ENCODE assay signal across 9 cellular contexts in genomic region chr3:152399374-152399773, GRCh38.
DNase-seq lines count a peak whose midpoint lies in the region; ATAC-seq and TF ChIP-seq lines count a peak whose summit lies in the region.
"Had no signal": no experiment of that assay in that cellular context is flagged by ENCODE, and none has a peak within 500 bp of the region (broad histone marks: within the 10 kb centered on the region; RNA-seq: fewer than 3 reads in every experiment).

No MANE protein-coding gene starts in this region.

- H3K27ac Mint-ChIP-seq in MCF 10A (ENCODE audit: low read depth, unreplicated experiment) = no peak overlapping the region
- H3K27ac Mint-ChIP-seq in activated T-helper 1 cell treated with anti-CD3 and anti-CD28 coated beads, Interleukin-12 subunit alpha, Interleukin-12 subunit beta, Interleukin-2, Interleukin-4 antibody, amounts not matched to agents 30 ng/mL and 10 ng/mL and 1 ng/mL, durations not matched to agents 14 hours and 24 hours and 36 hours = peak overlapping the region; percentile 86

- peaks cover 7% of the 10 kb centered on the region for H3K36me3 Mint-ChIP-seq in MCF 10A (ENCODE audit: insufficient read depth, unreplicated experiment)
- peaks cover 37% of the 10 kb centered on the region for H3K36me3 Mint-ChIP-seq in activated T-helper 1 cell treated with anti-CD3 and anti-CD28 coated beads, Interleukin-12 subunit alpha, Interleukin-12 subunit beta, Interleukin-2, Interleukin-4 antibody, amounts not matched to agents 30 ng/mL and 10 ng/mL and 1 ng/mL, durations not matched to agents 14 hours and 24 hours and 36 hours (ENCODE audit: low read depth)

- no peaks in the 10 kb centered on the region for H3K9me3 Mint-ChIP-seq in MCF 10A (ENCODE audit: unreplicated experiment)
- H3K9me3 Mint-ChIP-seq in activated T-helper 1 cell treated with anti-CD3 and anti-CD28 coated beads, Interleukin-12 subunit alpha, Interleukin-12 subunit beta, Interleukin-2, Interleukin-4 antibody, amounts not matched to agents 30 ng/mL and 10 ng/mL and 1 ng/mL, durations not matched to agents 14 hours and 24 hours and 36 hours = no peaks in the 10 kb centered on the region

- intact Hi-C loops in MCF 10A (cut with micrococcal nuclease) = no loop called here
- intact Hi-C loops in breast epithelium (cut with DNase I; ENCODE audit: low total_unique reads) = no loop called here
- intact Hi-C loops in activated T-helper 1 cell treated with anti-CD3 and anti-CD28 coated beads, Interleukin-12 subunit alpha, Interleukin-12 subunit beta, Interleukin-2, Interleukin-4 antibody, amounts not matched to agents 30 ng/mL and 10 ng/mL and 1 ng/mL, durations not matched to agents 14 hours and 24 hours and 36 hours (cut with micrococcal nuclease) = no loop called here

- CTCF ChIA-PET in MCF 10A (lab: Yijun Ruan, JAX) = interaction anchor here (0.6 to 1.2 kb wide), 9 partner anchors 9 to 1974 kb away, joined by 3 to 5 read pairs (median 3); no protein-coding TSS in a partner anchor

- DNase-seq in MCF 10A (ENCODE audit: unreplicated experiment) = peak; percentile 86
- DNase-seq in breast epithelium (ENCODE audit: low spot score in 2 of 2) = no peak
- no peak for DNase-seq in activated T-helper 1 cell treated with anti-CD3 and anti-CD28 coated beads, Interleukin-12 subunit alpha, Interleukin-12 subunit beta, Interleukin-2, Interleukin-4 antibody, amounts not matched to agents 30 ng/mL and 10 ng/mL and 1 ng/mL, durations not matched to agents 14 hours and 24 hours and 36 hours (ENCODE audit: low spot score)
- DNase-seq in upper lobe of left lung = peak in 1 of 2 donors; percentile 46
- DNase-seq in superior temporal gyrus (ENCODE audit: extremely low spot score) = no peak
- no peak for DNase-seq in NCI-H2171 treated with DMSO at 0.1 percent for 48 hours (lab: John Stamatoyannopoulos, UW)
- DNase-seq: NCI-H1092 treated with DMSO at 0.1 percent for 48 hours had no signal

- H3K4me3 Mint-ChIP-seq in MCF 10A (ENCODE audit: unreplicated experiment) = no peak overlapping the region
- no peak overlapping the region for H3K4me3 Mint-ChIP-seq in activated T-helper 1 cell treated with anti-CD3 and anti-CD28 coated beads, Interleukin-12 subunit alpha, Interleukin-12 subunit beta, Interleukin-2, Interleukin-4 antibody, amounts not matched to agents 30 ng/mL and 10 ng/mL and 1 ng/mL, durations not matched to agents 14 hours and 24 hours and 36 hours

- TF ChIP-seq EP300 in gastroesophageal sphincter (IDR thresholded peaks at IDR 0.05) = no peak
- TF ChIP-seq EP300 in upper lobe of left lung (IDR thresholded peaks at IDR 0.05) = no peak

- no TSS peak for BruUV-seq in MCF 10A (replicated peaks; lab: Mats Ljungman, UMichigan)

- peak overlapping the region in 1 of 2 donors; percentile 54 for H3K27ac ChIP-seq in breast epithelium
- H3K27ac ChIP-seq in gastroesophageal sphincter = peak overlapping the region; percentile 35 to 79 (median 66)
- H3K27ac ChIP-seq in upper lobe of left lung = peak overlapping the region in 3 of 4 donors; percentile 50 to 73 (median 70)

- H3K36me3 ChIP-seq in breast epithelium (no peaks in the 10 kb centered on the region), gastroesophageal sphincter (no peaks in the 10 kb centered on the region), upper lobe of left lung (peaks cover 0 to 11% (median 1%) of the 10 kb centered on the region in 4 donors)

- POLR2A ChIA-PET in MCF 10A (lab: Yijun Ruan, JAX) = interaction anchor here (0.6 to 3.3 kb wide), 13 partner anchors 9 to 130 kb away, joined by 3 to 14 read pairs (median 4); partner anchors contain the start of gene MBNL1

- H3K9me3 ChIP-seq in breast epithelium (no peaks in the 10 kb centered on the region), gastroesophageal sphincter (no peaks in the 10 kb centered on the region), upper lobe of left lung (no peaks in the 10 kb centered on the region)

- no peak overlapping the region for H3K4me3 ChIP-seq in breast epithelium
- H3K4me3 ChIP-seq in gastroesophageal sphincter = no peak overlapping the region
- no peak overlapping the region for H3K4me3 ChIP-seq in upper lobe of left lung

- TF ChIP-seq POLR2A in breast epithelium (IDR thresholded peaks at IDR 0.05) = no peak
- no peak for TF ChIP-seq POLR2A in gastroesophageal sphincter (IDR thresholded peaks at IDR 0.05)
- TF ChIP-seq POLR2A in upper lobe of left lung (IDR thresholded peaks at IDR 0.05) = no peak

- H3K4me1 Mint-ChIP-seq in MCF 10A (ENCODE audit: insufficient read depth, unreplicated experiment) = peaks cover 48% of the 10 kb centered on the region
- peaks cover 66% of the 10 kb centered on the region for H3K4me1 Mint-ChIP-seq in activated T-helper 1 cell treated with anti-CD3 and anti-CD28 coated beads, Interleukin-12 subunit alpha, Interleukin-12 subunit beta, Interleukin-2, Interleukin-4 antibody, amounts not matched to agents 30 ng/mL and 10 ng/mL and 1 ng/mL, durations not matched to agents 14 hours and 24 hours and 36 hours (ENCODE audit: low read depth)

- ATAC-seq in gastroesophageal sphincter (peak; percentile 59), upper lobe of left lung (ENCODE audit: low FRiP score in 2 of 2) (no peak), HG03108 (IDR thresholded peaks at IDR 0.05; ENCODE audit: unreplicated experiment) (no peak)

- H3K27me3 Mint-ChIP-seq in MCF 10A (ENCODE audit: insufficient read depth, unreplicated experiment) = no peaks in the 10 kb centered on the region
- no peaks in the 10 kb centered on the region for H3K27me3 Mint-ChIP-seq in activated T-helper 1 cell treated with anti-CD3 and anti-CD28 coated beads, Interleukin-12 subunit alpha, Interleukin-12 subunit beta, Interleukin-2, Interleukin-4 antibody, amounts not matched to agents 30 ng/mL and 10 ng/mL and 1 ng/mL, durations not matched to agents 14 hours and 24 hours and 36 hours (ENCODE audit: insufficient read depth)

- peaks cover 0 to 10% of the 10 kb centered on the region in 2 donors for H3K4me1 ChIP-seq in breast epithelium
- H3K4me1 ChIP-seq in gastroesophageal sphincter = peaks cover 46 to 95% (median 68%) of the 10 kb centered on the region in 3 donors
- peaks cover 59 to 87% (median 74%) of the 10 kb centered on the region in 4 donors for H3K4me1 ChIP-seq in upper lobe of left lung

- no peak for TF ChIP-seq CTCF in MCF 10A (IDR thresholded peaks at IDR 0.05; ENCODE audit: unreplicated experiment)
- no peak for TF ChIP-seq CTCF in breast epithelium (IDR thresholded peaks at IDR 0.05)
- no peak for TF ChIP-seq CTCF in gastroesophageal sphincter (IDR thresholded peaks at IDR 0.05)
- TF ChIP-seq CTCF in upper lobe of left lung (IDR thresholded peaks at IDR 0.05) = no peak

- H3K27me3 ChIP-seq in breast epithelium = no peaks in the 10 kb centered on the region
- H3K27me3 ChIP-seq in gastroesophageal sphincter = no peaks in the 10 kb centered on the region
- no peaks in the 10 kb centered on the region for H3K27me3 ChIP-seq in upper lobe of left lung
